Comparison of ENCODE assay signal across 9 cellular contexts in genomic region chr22:25449781-25450317, GRCh38.
A peak's percentile ranks its signal among the peaks of the same experiment; 100 is the strongest.
DNase-seq lines count a peak whose midpoint lies in the region; ATAC-seq, FAIRE-seq and TF ChIP-seq lines count a peak whose summit lies in the region.
"Had no signal": no experiment of that assay in that cellular context is flagged by ENCODE, and none has a peak within 500 bp of the region (broad histone marks: within the 10 kb centered on the region; RNA-seq: fewer than 3 reads in every experiment).

No MANE protein-coding gene starts in this region.

- TF ChIP-seq CTCF in A549 (IDR thresholded peaks at IDR 0.05) (no peak), VCaP (conservative IDR thresholded peaks at IDR 0.05) (no peak), hepatocyte (IDR thresholded peaks at IDR 0.05; ENCODE audit: poor library complexity) (no peak), transverse colon (IDR thresholded peaks at IDR 0.05) (no peak), WERI-Rb-1 (IDR thresholded peaks at IDR 0.05; ENCODE audit: low read depth, low read length) (no peak)

- no peak for TF ChIP-seq RAD21 in A549 (conservative IDR thresholded peaks at IDR 0.05 in 1 of 2, IDR thresholded peaks at IDR 0.05 in 1 of 2)

- 92% methylated on average over 9 of the region's 9 CpGs for WGBS in A549 (ENCODE audit: missing lambda C conversion rate)
- 86% methylated on average over 9 of the region's 9 CpGs for WGBS in hepatocyte (ENCODE audit: low lambda C conversion rate, missing lambda C conversion rate)
- WGBS in transverse colon (ENCODE audit: low coverage in 1 of 2), 2 donors: 85 to 87% methylated on average over 9 of the region's 9 CpGs

- H3K36me3 ChIP-seq in hepatocyte (replicated peaks; ENCODE audit: insufficient read depth, low read depth): no peaks in the 10 kb centered on the region
- H3K36me3 ChIP-seq in transverse colon: no peaks in the 10 kb centered on the region
- peaks cover 55% of the 10 kb centered on the region for H3K36me3 ChIP-seq in WERI-Rb-1

- H3K4me1 ChIP-seq in A549 (peaks cover 8% of the 10 kb centered on the region; the same call in 1 of the 3 replicates), hepatocyte (ENCODE audit: insufficient read depth) (peaks cover 11% of the 10 kb centered on the region), transverse colon (peaks cover 6 to 37% (median 14%) of the 10 kb centered on the region in 4 donors)

- H3K79me2 ChIP-seq in hepatocyte: peaks cover 69% of the 10 kb centered on the region

- H3K27me3 ChIP-seq in hepatocyte: no peaks in the 10 kb centered on the region
- no peaks in the 10 kb centered on the region for H3K27me3 ChIP-seq in transverse colon
- H3K27me3 ChIP-seq in WERI-Rb-1 (ENCODE audit: insufficient read depth, low read depth, severe bottlenecking): no peaks in the 10 kb centered on the region

- H3K4me2 ChIP-seq in A549 (peak overlapping the region; percentile 93), hepatocyte (peak overlapping the region; percentile 85)

- no peaks in the 10 kb centered on the region for H3K9me3 ChIP-seq in A549
- H3K9me3 ChIP-seq in hepatocyte (ENCODE audit: low read depth): no peaks in the 10 kb centered on the region
- H3K9me3 ChIP-seq in transverse colon: no peaks in the 10 kb centered on the region
- H3K9me3 ChIP-seq in WERI-Rb-1 (ENCODE audit: severe bottlenecking): no peaks in the 10 kb centered on the region

- TF ChIP-seq POLR2A in A549 (IDR thresholded peaks at IDR 0.05; ENCODE audit: low read length): no peak
- TF ChIP-seq POLR2A in transverse colon (IDR thresholded peaks at IDR 0.05): no peak

- H2AFZ ChIP-seq in hepatocyte: no peak overlapping the region

- peaks cover 51% of the 10 kb centered on the region for H4K20me1 ChIP-seq in hepatocyte (ENCODE audit: insufficient read depth, poor library complexity, severe bottlenecking)

- intact Hi-C loops in transverse colon (cut with DNase I; ENCODE audit: low total_unique reads): no loop called here

- ATAC-seq in A549: no peak

- no peaks in the 10 kb centered on the region for H3K9me2 ChIP-seq in hepatocyte (replicated peaks; ENCODE audit: insufficient read depth)

- POLR2A ChIA-PET in A549 (lab: Yijun Ruan, JAX): no interaction called here

- no peak for DNase-seq in A549 (ENCODE audit: low read depth in 1 of 2, low spot score in 1 of 2)
- DNase-seq in EH (ENCODE audit: low read depth): peak; percentile 8
- no peak for DNase-seq in hepatocyte (ENCODE audit: low spot score)
- no peak for DNase-seq in transverse colon
- DNase-seq in WERI-Rb-1: no peak
- DNase-seq in activated gamma-delta T cell treated with Interleukin-2 at 50 U/mL for 16 hours: no peak
- no peak for DNase-seq in NCI-H187 treated with DMSO at 0.1 percent for 48 hours (lab: John Stamatoyannopoulos, UW)
- DNase-seq: DMS79 had no signal

- H3K4me3 ChIP-seq in A549 (no peak overlapping the region), hepatocyte (no peak overlapping the region), transverse colon (no peak overlapping the region), WERI-Rb-1 (ENCODE audit: low read depth, low read length) (no peak overlapping the region)

- in situ Hi-C loops in transverse colon (cut with MboI; ENCODE audit: low pct_ligation_motif_present in 1 of 4, low pct_unique_long_range_greater_than_20kb in 1 of 4, low sequenced_read_pairs in 3 of 4): loop anchor here (25.0 kb wide), 2 partner anchors 312 to 887 kb away; no protein-coding TSS in a partner anchor

- H3K27ac ChIP-seq in A549 (no peak overlapping the region), VCaP (peak overlapping the region; percentile 87; the same call in 1 of the 2 replicates), hepatocyte (no peak overlapping the region), transverse colon (no peak overlapping the region), WERI-Rb-1 (no peak overlapping the region)

- TF ChIP-seq EP300 in A549 (IDR thresholded peaks at IDR 0.05): no peak
- TF ChIP-seq EP300 in transverse colon (IDR thresholded peaks at IDR 0.05; ENCODE audit: low read depth): no peak

- FAIRE-seq in A549 (lab: Jason Lieb, UNC): no peak

- CTCF ChIA-PET in A549 (lab: Yijun Ruan, JAX): interaction anchor here (1.2 to 1.3 kb wide), 2 partner anchors 214 to 323 kb away, joined by 3 read pairs; no protein-coding TSS in a partner anchor

TF ChIP-seq in A549, 52 proteins besides CTCF, POLR2A, EP300 and RAD21:
- TF ChIP-seq E2F6 (IDR thresholded peaks at IDR 0.05; ENCODE audit: borderline replicate concordance, low read depth) (no peak), HOXB5 (CRISPR knock-in tag; IDR thresholded peaks at IDR 0.05) (no peak), NR3C1 (IDR thresholded peaks at IDR 0.05) (no peak), NPAS2 (CRISPR knock-in tag; IDR thresholded peaks at IDR 0.05; ENCODE audit: borderline replicate concordance) (no peak), KDM5A (IDR thresholded peaks at IDR 0.05) (no peak), PHF8 (IDR thresholded peaks at IDR 0.05; ENCODE audit: borderline replicate concordance, low read depth) (no peak), RNF2 (IDR thresholded peaks at IDR 0.05; ENCODE audit: borderline replicate concordance, low read depth) (no peak), CBX2 (IDR thresholded peaks at IDR 0.05; ENCODE audit: borderline replicate concordance, low read depth) (no peak), MAZ (IDR thresholded peaks at IDR 0.05; ENCODE audit: borderline replicate concordance, low read depth, low read length) (no peak), HOXA7 (CRISPR knock-in tag; IDR thresholded peaks at IDR 0.05) (no peak), HMGXB4 (CRISPR knock-in tag; IDR thresholded peaks at IDR 0.05; ENCODE audit: borderline replicate concordance) (no peak), FOSB (CRISPR knock-in tag; IDR thresholded peaks at IDR 0.05) (no peak), FOSL2 (IDR thresholded peaks at IDR 0.05) (no peak), FOSL2 (CRISPR knock-in tag; IDR thresholded peaks at IDR 0.05) (no peak), JUNB (IDR thresholded peaks at IDR 0.05) (no peak), ZSCAN20 (CRISPR knock-in tag; IDR thresholded peaks at IDR 0.05) (no peak), HOXB13 (CRISPR knock-in tag; IDR thresholded peaks at IDR 0.05; ENCODE audit: low read depth) (no peak), CHD2 (IDR thresholded peaks at IDR 0.05; ENCODE audit: low read length, partially characterized antibody) (no peak), GATA3 (IDR thresholded peaks at IDR 0.05; ENCODE audit: borderline replicate concordance) (no peak)
- TF ChIP-seq, protein P1, sequence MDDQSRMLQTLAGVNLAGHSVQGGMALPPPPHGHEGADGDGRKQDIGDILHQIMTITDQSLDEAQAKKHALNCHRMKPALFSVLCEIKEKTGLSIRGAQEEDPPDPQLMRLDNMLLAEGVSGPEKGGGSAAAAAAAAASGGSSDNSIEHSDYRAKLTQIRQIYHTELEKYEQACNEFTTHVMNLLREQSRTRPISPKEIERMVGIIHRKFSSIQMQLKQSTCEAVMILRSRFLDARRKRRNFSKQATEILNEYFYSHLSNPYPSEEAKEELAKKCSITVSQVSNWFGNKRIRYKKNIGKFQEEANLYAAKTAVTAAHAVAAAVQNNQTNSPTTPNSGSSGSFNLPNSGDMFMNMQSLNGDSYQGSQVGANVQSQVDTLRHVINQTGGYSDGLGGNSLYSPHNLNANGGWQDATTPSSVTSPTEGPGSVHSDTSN (IDR thresholded peaks at IDR 0.05): no peak
TF ChIP-seq in A549: peak in this region for 0.
